In genomic region chr14:89792489-89793366, GRCh38 we compare ENCODE assay signal across 19 cellular contexts.
DNase-seq lines count a peak whose midpoint lies in the region; ATAC-seq and TF ChIP-seq lines count a peak whose summit lies in the region.
"Had no signal": no experiment of that assay in that cellular context is flagged by ENCODE, and none has a peak within 500 bp of the region (broad histone marks: within the 10 kb centered on the region; RNA-seq: fewer than 3 reads in every experiment).

No MANE protein-coding gene starts in this region.

- H3K4me3 ChIP-seq in IMR-90 (ENCODE audit: insufficient read depth, low read depth, low read length): no peak overlapping the region
- H3K4me3 ChIP-seq in esophagus (ENCODE audit: low read depth in 1 of 2, low read length in 2 of 2): no peak overlapping the region
- H3K4me3 ChIP-seq: breast epithelium, neural progenitor cell had no signal

- POLR2A ChIA-PET in IMR-90 (lab: Charles Lee; ENCODE audit: unreplicated experiment): no interaction called here

- no peak for TF ChIP-seq POLR2A in IMR-90 (IDR thresholded peaks at IDR 0.05; ENCODE audit: low read depth, low read length)

- in situ Hi-C loops in IMR-90 (cut with MboI; ENCODE audit: low sequenced_read_pairs): no loop called here

- peak; percentile 80 for ATAC-seq in IMR-90 (ENCODE audit: low read depth)
- ATAC-seq in HG02798 (IDR thresholded peaks at IDR 0.05; ENCODE audit: poor library complexity, unreplicated experiment): no peak
- ATAC-seq in HG03469 (IDR thresholded peaks at IDR 0.05; ENCODE audit: unreplicated experiment): no peak
- ATAC-seq in HG03135 (IDR thresholded peaks at IDR 0.05; ENCODE audit: unreplicated experiment): no peak

- peak overlapping the region; percentile 83 for H2AFZ ChIP-seq in IMR-90 (replicated peaks; ENCODE audit: low read length, poor library complexity)
- H2AFZ ChIP-seq: neural progenitor cell had no signal

- BruUV-seq in IMR-90 (replicated peaks; lab: Mats Ljungman, UMichigan): no TSS peak

- H3K27ac ChIP-seq in IMR-90 (ENCODE audit: insufficient read depth, low read length) (peak overlapping the region; percentile 83), esophagus (ENCODE audit: low read depth in 2 of 2, low read length in 1 of 2) (peak overlapping the region; percentile 56 to 58)
- H3K27ac ChIP-seq: breast epithelium, neural progenitor cell had no signal

- DNase-seq in IMR-90: peak; percentile 81
- DNase-seq in iris pigment epithelial cell (ENCODE audit: low read depth): peak; percentile 36
- DNase-seq in stromal cell of bone marrow (ENCODE audit: low read depth): peak; percentile 45
- DNase-seq in activated T-cell treated with anti-CD3 and anti-CD28 coated beads, Interleukin-2, amount 50 U/mL, for 48 hours: no peak
- DNase-seq: activated CD8-positive, alpha-beta memory T cell treated with anti-CD3 and anti-CD28 coated beads for 24 hours; activated effector memory CD4-positive, alpha-beta T cell treated with anti-CD3 and anti-CD28 coated beads, Interleukin-2, amount 50 U/mL, for 16 hours; DMS 273 treated with DMSO at 0.1 percent for 48 hours; H9; Kasumi-1; NCI-H1694 treated with DMSO at 0.1 percent for 48 hours; NCI-H524; small intestine; stimulated activated naive CD4-positive, alpha-beta T cell treated with Interleukin-2 at 50 U/mL for 16 hours had no signal

- peak overlapping the region; percentile 82 for H3K18ac ChIP-seq in IMR-90 (ENCODE audit: low read depth, low read length)

- peak overlapping the region; percentile 69 for H3K23ac ChIP-seq in IMR-90 (ENCODE audit: low read depth, low read length)

- no peaks in the 10 kb centered on the region for H3K79me1 ChIP-seq in IMR-90 (ENCODE audit: low read depth in 1 of 2, low read length in 2 of 2)

- no peak for TF ChIP-seq CTCF in IMR-90 (conservative IDR thresholded peaks at IDR 0.05; ENCODE audit: low read depth, low read length)

- H3K4me1 ChIP-seq in IMR-90 (ENCODE audit: control insufficient read depth, insufficient read depth, low read length): peaks cover 10% of the 10 kb centered on the region
- H3K4me1 ChIP-seq in esophagus (ENCODE audit: control insufficient read depth in 2 of 2, insufficient read depth in 2 of 2, low read length in 1 of 2): no peaks in the 10 kb centered on the region
- H3K4me1 ChIP-seq: breast epithelium, neural progenitor cell had no signal

- no peaks in the 10 kb centered on the region for H4K20me1 ChIP-seq in IMR-90 (ENCODE audit: insufficient read depth, low read length)

- H4K91ac ChIP-seq in IMR-90 (ENCODE audit: insufficient read depth, low read depth, low read length): peak overlapping the region; percentile 86

- peak overlapping the region; percentile 81 to 89; a peak in 3 of 4 replicates for H4K8ac ChIP-seq in IMR-90 (ENCODE audit: low read depth in 2 of 2, low read length in 2 of 2)

- H4K5ac ChIP-seq in IMR-90 (ENCODE audit: low read depth, low read length): peak overlapping the region; percentile 84

- H3K27me3 ChIP-seq in IMR-90 (ENCODE audit: control insufficient read depth, insufficient read depth, low read length) (no peaks in the 10 kb centered on the region), esophagus (ENCODE audit: control insufficient read depth in 1 of 2, insufficient read depth in 2 of 2, low read length in 2 of 2) (no peaks in the 10 kb centered on the region)
- H3K27me3 ChIP-seq: breast epithelium, neural progenitor cell had no signal

- H3K14ac ChIP-seq in IMR-90 (replicated peaks; ENCODE audit: low read depth, low read length): peak overlapping the region; percentile 84

- H3K9me3 ChIP-seq in IMR-90 (ENCODE audit: control insufficient read depth, insufficient read depth, low read length): no peaks in the 10 kb centered on the region
- peaks cover 0 to 2% of the 10 kb centered on the region in 2 donors for H3K9me3 ChIP-seq in esophagus (ENCODE audit: control insufficient read depth in 2 of 2, insufficient read depth in 1 of 2, low read depth in 1 of 2, low read length in 1 of 2)
- H3K9me3 ChIP-seq: breast epithelium had no signal

- peak overlapping the region; percentile 88 for H3K4ac ChIP-seq in IMR-90 (ENCODE audit: low read depth, low read length)

- no peaks in the 10 kb centered on the region for H3K9me1 ChIP-seq in IMR-90 (ENCODE audit: insufficient read depth, low read length)

- H2BK5ac ChIP-seq in IMR-90 (ENCODE audit: low read depth, low read length, poor library complexity, severe bottlenecking): peak overlapping the region; percentile 88

- no peak for TF ChIP-seq RAD21 in IMR-90 (IDR thresholded peaks at IDR 0.05; ENCODE audit: low read length)

- peak overlapping the region; percentile 65 for H2AK5ac ChIP-seq in IMR-90 (ENCODE audit: low read depth, low read length)

- peak overlapping the region; percentile 92 for H2BK120ac ChIP-seq in IMR-90 (ENCODE audit: low read depth, low read length)

- intact Hi-C loops in IMR-90 (cut with micrococcal nuclease): no loop called here

- peak overlapping the region; percentile 22; the same call in 1 of the 2 replicates for H3K9ac ChIP-seq in IMR-90 (ENCODE audit: low read depth, low read length)
- H3K9ac ChIP-seq: neural progenitor cell had no signal

- peak overlapping the region; percentile 18; the same call in 1 of the 2 replicates for H3K56ac ChIP-seq in IMR-90 (ENCODE audit: extremely low read depth, insufficient read depth, low read length)

- H2BK15ac ChIP-seq in IMR-90 (ENCODE audit: low read depth, low read length): peak overlapping the region; percentile 97; the same call in 2 of the 3 replicates

- CTCF ChIA-PET in IMR-90 (lab: Yijun Ruan, JAX): interaction anchor here (0.6 to 1.4 kb wide), 3 partner anchors 21 to 456 kb away, joined by 3 to 5 read pairs (median 4); no protein-coding TSS in a partner anchor

- H2AK9ac ChIP-seq in IMR-90 (replicated peaks; ENCODE audit: low read depth, low read length, poor library complexity): no peak overlapping the region

- dilution Hi-C loops in IMR-90 (cut with HindIII; ENCODE audit: low sequenced_read_pairs, unreplicated experiment): no loop called here

- H3K4me2 ChIP-seq in IMR-90 (ENCODE audit: low read depth, low read length): peak overlapping the region; percentile 18
- H3K4me2 ChIP-seq: neural progenitor cell had no signal

- H3K36me3 ChIP-seq in IMR-90 (ENCODE audit: control insufficient read depth, insufficient read depth, low read length) (no peaks in the 10 kb centered on the region), esophagus (ENCODE audit: control insufficient read depth in 2 of 2, insufficient read depth in 2 of 2, low read length in 1 of 2) (no peaks in the 10 kb centered on the region)
- H3K36me3 ChIP-seq: breast epithelium, neural progenitor cell had no signal

- 27% methylated on average over 4 of the region's 12 CpGs; no CpG with 5 or more reads in 1 of the 2 experiments for WGBS in IMR-90 (ENCODE audit: extremely low coverage in 2 of 2, insufficient read length in 1 of 2), 2 experiments
- WGBS in esophagus, 2 donors: 78 to 85% methylated on average over 12 of the region's 12 CpGs

- peak overlapping the region; percentile 90 for H2BK20ac ChIP-seq in IMR-90 (ENCODE audit: low read depth, low read length)

TF ChIP-seq in IMR-90, 13 proteins besides CTCF, POLR2A, EP300 and RAD21:
- TF ChIP-seq, protein P1, sequence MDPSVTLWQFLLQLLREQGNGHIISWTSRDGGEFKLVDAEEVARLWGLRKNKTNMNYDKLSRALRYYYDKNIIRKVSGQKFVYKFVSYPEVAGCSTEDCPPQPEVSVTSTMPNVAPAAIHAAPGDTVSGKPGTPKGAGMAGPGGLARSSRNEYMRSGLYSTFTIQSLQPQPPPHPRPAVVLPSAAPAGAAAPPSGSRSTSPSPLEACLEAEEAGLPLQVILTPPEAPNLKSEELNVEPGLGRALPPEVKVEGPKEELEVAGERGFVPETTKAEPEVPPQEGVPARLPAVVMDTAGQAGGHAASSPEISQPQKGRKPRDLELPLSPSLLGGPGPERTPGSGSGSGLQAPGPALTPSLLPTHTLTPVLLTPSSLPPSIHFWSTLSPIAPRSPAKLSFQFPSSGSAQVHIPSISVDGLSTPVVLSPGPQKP (IDR thresholded peaks at IDR 0.05; ENCODE audit: borderline replicate concordance, low read depth, low read length): no peak
- TF ChIP-seq CEBPB (IDR thresholded peaks at IDR 0.05; ENCODE audit: low read depth, low read length) (peak; percentile 71), USF2 (IDR thresholded peaks at IDR 0.05; ENCODE audit: low read depth, low read length) (no peak), RCOR1 (IDR thresholded peaks at IDR 0.05; ENCODE audit: insufficient replicate concordance, low read length) (no peak)

Comparison
In these comparisons a context has a peak if more than half of its experiments do, and no peak if none do; other contexts are left out.
1. DNase-seq: peak in IMR-90 (single experiment), iris pigment epithelial cell (single experiment) and stromal cell of bone marrow (single experiment); none in activated T-cell treated with anti-CD3 and anti-CD28 coated beads, Interleukin-2, amount 50 U/mL, for 48 hours (0 of 2).